21 cellular contexts compared by ENCODE assay signal in the genomic region with DNA sequence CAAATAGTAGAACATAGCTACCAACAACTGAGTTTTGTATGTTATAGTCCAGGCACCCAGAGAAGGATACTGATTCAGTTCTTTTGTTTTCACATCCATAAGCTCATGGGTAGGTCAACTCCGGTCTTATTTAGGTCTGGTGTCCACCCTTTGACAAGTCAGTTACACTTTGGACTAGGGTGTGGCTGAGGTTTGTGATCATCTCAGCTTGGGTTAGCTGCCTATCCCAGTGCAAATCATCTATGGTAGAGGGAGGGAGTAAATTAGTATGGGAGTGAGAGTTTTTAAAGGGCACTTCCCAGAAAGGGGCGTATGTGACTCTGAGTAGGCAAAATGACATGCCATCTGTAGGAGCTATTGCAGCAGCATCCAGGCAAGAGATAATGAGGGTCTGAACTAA.
DNase-seq lines count a peak whose midpoint lies in the region; ATAC-seq, FAIRE-seq and TF ChIP-seq lines count a peak whose summit lies in the region.
"Had no signal": no experiment of that assay in that cellular context is flagged by ENCODE, and none has a peak within 500 bp of the region (broad histone marks: within the 10 kb centered on the region; RNA-seq: fewer than 3 reads in every experiment).

No MANE protein-coding gene starts in this region.

- no peak overlapping the region for H2BK20ac ChIP-seq in IMR-90 (ENCODE audit: low read depth, low read length)

- no peak overlapping the region for H4K5ac ChIP-seq in IMR-90 (ENCODE audit: low read depth, low read length)

- POLR2A ChIA-PET in IMR-90 (lab: Charles Lee; ENCODE audit: unreplicated experiment) = no interaction called here

- H3K36me3 Mint-ChIP-seq in endothelial cell (ENCODE audit: low read depth, unreplicated experiment) = peaks cover 4% of the 10 kb centered on the region
- H3K36me3 Mint-ChIP-seq in activated T-helper 1 cell treated with anti-CD3 and anti-CD28 coated beads, Interleukin-12 subunit alpha, Interleukin-12 subunit beta, Interleukin-2, Interleukin-4 antibody, amounts not matched to agents 30 ng/mL and 10 ng/mL and 1 ng/mL, durations not matched to agents 14 hours and 24 hours and 36 hours (ENCODE audit: low read depth) = no peaks in the 10 kb centered on the region

- H3K9ac ChIP-seq in IMR-90 (ENCODE audit: low read depth, low read length) = no peak overlapping the region

- H2BK120ac ChIP-seq in IMR-90 (ENCODE audit: low read depth, low read length) = no peak overlapping the region

- no peak overlapping the region for H3K18ac ChIP-seq in IMR-90 (ENCODE audit: low read depth, low read length)

- peaks cover 21% of the 10 kb centered on the region; the same call in 1 of the 2 replicates for H4K20me1 ChIP-seq in IMR-90 (ENCODE audit: insufficient read depth, low read length)

- no peak for TF ChIP-seq POLR2A in IMR-90 (IDR thresholded peaks at IDR 0.05; ENCODE audit: low read depth, low read length)

- H3K14ac ChIP-seq in IMR-90 (replicated peaks; ENCODE audit: low read depth, low read length) = no peak overlapping the region; the same call in 1 of the 2 replicates

- CTCF ChIA-PET in IMR-90 (lab: Yijun Ruan, JAX) = interaction anchor here (0.5 kb wide), 1 partner anchor 132 kb away, joined by 3 read pairs; no protein-coding TSS in a partner anchor

- in situ Hi-C loops in IMR-90 (cut with MboI; ENCODE audit: low sequenced_read_pairs) = no loop called here

- H3K9me3 ChIP-seq in IMR-90 (ENCODE audit: control insufficient read depth, insufficient read depth, low read length) (no peaks in the 10 kb centered on the region; the same call in 1 of the 2 replicates), small intestine (ENCODE audit: control insufficient read depth, low read depth) (no peaks in the 10 kb centered on the region), psoas muscle (no peaks in the 10 kb centered on the region)
- H3K9me3 ChIP-seq: Caco-2 had no signal

- H2BK15ac ChIP-seq in IMR-90 (ENCODE audit: low read depth, low read length) = no peak overlapping the region

- H3K27ac ChIP-seq in IMR-90 (ENCODE audit: insufficient read depth, low read length) (no peak overlapping the region), small intestine (ENCODE audit: low read depth in 1 of 2, low read length in 1 of 2) (no peak overlapping the region), psoas muscle (no peak overlapping the region)
- H3K27ac ChIP-seq: C4-2B, HL-60 had no signal

- peak overlapping the region; percentile 17 for H3K4me3 Mint-ChIP-seq in endothelial cell (ENCODE audit: unreplicated experiment)
- no peak overlapping the region for H3K4me3 Mint-ChIP-seq in activated T-helper 1 cell treated with anti-CD3 and anti-CD28 coated beads, Interleukin-12 subunit alpha, Interleukin-12 subunit beta, Interleukin-2, Interleukin-4 antibody, amounts not matched to agents 30 ng/mL and 10 ng/mL and 1 ng/mL, durations not matched to agents 14 hours and 24 hours and 36 hours
- H3K4me3 Mint-ChIP-seq: CD4-positive, alpha-beta T cell; GM23338; IgD-negative memory B cell had no signal

- TF ChIP-seq RAD21 in IMR-90 (IDR thresholded peaks at IDR 0.05; ENCODE audit: low read length) = no peak

- WGBS in IMR-90 (ENCODE audit: extremely low coverage in 2 of 2, insufficient read length in 1 of 2), 2 experiments = 100% methylated on average over 1 of the region's 2 CpGs; no CpG with 5 or more reads in 1 of the 2 experiments
- 33 to 75% (median 47%) methylated on average over 2 of the region's 2 CpGs for WGBS in small intestine, 3 donors
- WGBS in psoas muscle, 3 donors = 93 to 95% (median 94%) methylated on average over 2 of the region's 2 CpGs

- H3K56ac ChIP-seq in IMR-90 (ENCODE audit: extremely low read depth, insufficient read depth, low read length) = no peak overlapping the region

- H3K79me1 ChIP-seq in IMR-90 (ENCODE audit: low read depth in 1 of 2, low read length in 2 of 2) = peaks cover 36 to 72% of the 10 kb centered on the region in 2 experiments

- no peaks in the 10 kb centered on the region for H3K9me3 Mint-ChIP-seq in endothelial cell (ENCODE audit: unreplicated experiment)
- no peaks in the 10 kb centered on the region for H3K9me3 Mint-ChIP-seq in activated T-helper 1 cell treated with anti-CD3 and anti-CD28 coated beads, Interleukin-12 subunit alpha, Interleukin-12 subunit beta, Interleukin-2, Interleukin-4 antibody, amounts not matched to agents 30 ng/mL and 10 ng/mL and 1 ng/mL, durations not matched to agents 14 hours and 24 hours and 36 hours
- H3K9me3 Mint-ChIP-seq: CD4-positive, alpha-beta T cell; GM23338 had no signal

- no peak overlapping the region for H2AFZ ChIP-seq in IMR-90 (replicated peaks; ENCODE audit: low read length, poor library complexity)
- H2AFZ ChIP-seq: GM23338 had no signal

- intact Hi-C loops in IMR-90 (cut with micrococcal nuclease) = no loop called here
- intact Hi-C loops in psoas muscle (cut with DNase I) = no loop called here
- intact Hi-C loops in activated T-helper 1 cell treated with anti-CD3 and anti-CD28 coated beads, Interleukin-12 subunit alpha, Interleukin-12 subunit beta, Interleukin-2, Interleukin-4 antibody, amounts not matched to agents 30 ng/mL and 10 ng/mL and 1 ng/mL, durations not matched to agents 14 hours and 24 hours and 36 hours (cut with micrococcal nuclease) = no loop called here

- DNase-seq in IMR-90 = no peak
- peak; percentile 9 for DNase-seq in OCI-M1 (lab: John Stamatoyannopoulos, UW)
- no peak for DNase-seq in endothelial cell (ENCODE audit: low spot score)
- DNase-seq in small intestine = peak; percentile 71
- no peak for DNase-seq in psoas muscle
- no peak for DNase-seq in AG08396 (ENCODE audit: low spot score)
- DNase-seq in NCI-H524 (lab: John Stamatoyannopoulos, UW) = no peak
- DNase-seq in activated T-helper 1 cell treated with anti-CD3 and anti-CD28 coated beads, Interleukin-12 subunit alpha, Interleukin-12 subunit beta, Interleukin-2, Interleukin-4 antibody, amounts not matched to agents 30 ng/mL and 10 ng/mL and 1 ng/mL, durations not matched to agents 14 hours and 24 hours and 36 hours (ENCODE audit: low spot score) = no peak
- DNase-seq: ACHN; AML-193; Caco-2; CD4-positive, alpha-beta T cell; DMS153; DMS79 treated with DMSO at 0.1 percent for 48 hours; GF-D8; HCEC 1CT had no signal

- H3K4me2 ChIP-seq in IMR-90 (ENCODE audit: low read depth, low read length) = no peak overlapping the region
- H3K4me2 ChIP-seq: GM23338 had no signal

- H3K27me3 ChIP-seq in IMR-90 (ENCODE audit: control insufficient read depth, insufficient read depth, low read length) = no peaks in the 10 kb centered on the region
- no peaks in the 10 kb centered on the region for H3K27me3 ChIP-seq in small intestine (ENCODE audit: control insufficient read depth in 2 of 2, insufficient read depth in 2 of 2, low read length in 2 of 2)
- no peaks in the 10 kb centered on the region for H3K27me3 ChIP-seq in psoas muscle (ENCODE audit: insufficient read depth in 3 of 3, low read length in 2 of 3)

- TF ChIP-seq CTCF in IMR-90 (conservative IDR thresholded peaks at IDR 0.05; ENCODE audit: low read depth, low read length) = no peak
- no peak for TF ChIP-seq CTCF in endothelial cell (IDR thresholded peaks at IDR 0.05; ENCODE audit: unreplicated experiment)
- TF ChIP-seq CTCF in psoas muscle (IDR thresholded peaks at IDR 0.05) = no peak

- H3K36me3 ChIP-seq in IMR-90 (ENCODE audit: control insufficient read depth, insufficient read depth, low read length) (peaks cover 2% of the 10 kb centered on the region; the same call in 1 of the 2 replicates), small intestine (ENCODE audit: control insufficient read depth in 2 of 2, insufficient read depth in 2 of 2, low read length in 2 of 2) (no peaks in the 10 kb centered on the region), psoas muscle (ENCODE audit: insufficient read depth in 1 of 2, low read depth in 1 of 2) (no peaks in the 10 kb centered on the region)

- no peak overlapping the region for H3K27ac Mint-ChIP-seq in endothelial cell (ENCODE audit: unreplicated experiment)
- H3K27ac Mint-ChIP-seq in activated T-helper 1 cell treated with anti-CD3 and anti-CD28 coated beads, Interleukin-12 subunit alpha, Interleukin-12 subunit beta, Interleukin-2, Interleukin-4 antibody, amounts not matched to agents 30 ng/mL and 10 ng/mL and 1 ng/mL, durations not matched to agents 14 hours and 24 hours and 36 hours = no peak overlapping the region
- H3K27ac Mint-ChIP-seq: CD4-positive, alpha-beta T cell; GM23338; IgD-negative memory B cell had no signal

- peaks cover 3% of the 10 kb centered on the region; the same call in 1 of the 2 replicates for H3K9me1 ChIP-seq in IMR-90 (ENCODE audit: insufficient read depth, low read length)

- no TSS peak for BruUV-seq in IMR-90 (replicated peaks; lab: Mats Ljungman, UMichigan)

- H3K23ac ChIP-seq in IMR-90 (ENCODE audit: low read depth, low read length) = no peak overlapping the region

- H3K27me3 Mint-ChIP-seq in endothelial cell (ENCODE audit: unreplicated experiment) = no peaks in the 10 kb centered on the region
- peaks cover 7% of the 10 kb centered on the region for H3K27me3 Mint-ChIP-seq in activated T-helper 1 cell treated with anti-CD3 and anti-CD28 coated beads, Interleukin-12 subunit alpha, Interleukin-12 subunit beta, Interleukin-2, Interleukin-4 antibody, amounts not matched to agents 30 ng/mL and 10 ng/mL and 1 ng/mL, durations not matched to agents 14 hours and 24 hours and 36 hours (ENCODE audit: insufficient read depth)
- H3K27me3 Mint-ChIP-seq: CD4-positive, alpha-beta T cell had no signal

- ATAC-seq in IMR-90 (ENCODE audit: low read depth) (no peak), psoas muscle (no peak)
- ATAC-seq: GM23338 had no signal

- H4K8ac ChIP-seq in IMR-90 (ENCODE audit: low read depth in 2 of 2, low read length in 2 of 2) = no peak overlapping the region

- H2AK5ac ChIP-seq in IMR-90 (ENCODE audit: low read depth, low read length) = 0 out of 2 replicates have a peak overlapping the region, but pooled peaks have one; percentile 11

- peaks cover 5% of the 10 kb centered on the region for H3K4me1 ChIP-seq in IMR-90 (ENCODE audit: control insufficient read depth, insufficient read depth, low read length)
- no peaks in the 10 kb centered on the region for H3K4me1 ChIP-seq in small intestine (ENCODE audit: control insufficient read depth in 2 of 2, insufficient read depth in 1 of 2, low read depth in 1 of 2, low read length in 1 of 2)
- H3K4me1 ChIP-seq in psoas muscle = no peaks in the 10 kb centered on the region
- H3K4me1 ChIP-seq: Caco-2 had no signal

- no peak overlapping the region for H3K4ac ChIP-seq in IMR-90 (ENCODE audit: low read depth, low read length)

- H3K4me1 Mint-ChIP-seq in endothelial cell (ENCODE audit: unreplicated experiment) = no peaks in the 10 kb centered on the region
- no peaks in the 10 kb centered on the region for H3K4me1 Mint-ChIP-seq in activated T-helper 1 cell treated with anti-CD3 and anti-CD28 coated beads, Interleukin-12 subunit alpha, Interleukin-12 subunit beta, Interleukin-2, Interleukin-4 antibody, amounts not matched to agents 30 ng/mL and 10 ng/mL and 1 ng/mL, durations not matched to agents 14 hours and 24 hours and 36 hours (ENCODE audit: low read depth)

- no peak overlapping the region for H4K91ac ChIP-seq in IMR-90 (ENCODE audit: insufficient read depth, low read depth, low read length)

- no peak overlapping the region for H2AK9ac ChIP-seq in IMR-90 (replicated peaks; ENCODE audit: low read depth, low read length, poor library complexity)

- H2BK5ac ChIP-seq in IMR-90 (ENCODE audit: low read depth, low read length, poor library complexity, severe bottlenecking) = no peak overlapping the region

- dilution Hi-C loops in IMR-90 (cut with HindIII; ENCODE audit: low sequenced_read_pairs, unreplicated experiment) = no loop called here

- no peak for FAIRE-seq in small intestine (lab: Jason Lieb, UNC)
- FAIRE-seq: D721Med had no signal

- H3K4me3 ChIP-seq in IMR-90 (ENCODE audit: insufficient read depth, low read depth, low read length) (no peak overlapping the region), small intestine (ENCODE audit: low read depth in 1 of 2, low read length in 2 of 2) (no peak overlapping the region), psoas muscle (no peak overlapping the region)
- H3K4me3 ChIP-seq: GM23338 had no signal

Comparison
In these comparisons a context has a peak if more than half of its experiments do, and no peak if none do; other contexts are left out.
1. DNase-seq: peak in OCI-M1 (single experiment) and small intestine (single experiment); none in IMR-90 (single experiment), endothelial cell (single experiment), psoas muscle (0 of 2), AG08396 (single experiment), NCI-H524 (0 of 2) and activated T-helper 1 cell treated with anti-CD3 and anti-CD28 coated beads, Interleukin-12 subunit alpha, Interleukin-12 subunit beta, Interleukin-2, Interleukin-4 antibody, amounts not matched to agents 30 ng/mL and 10 ng/mL and 1 ng/mL, durations not matched to agents 14 hours and 24 hours and 36 hours (single experiment).